25 cellular contexts compared by ENCODE assay signal in genomic region chrX:41019041-41019392, GRCh38.
A peak's percentile ranks its signal among the peaks of the same experiment; 100 is the strongest.
DNase-seq lines count a peak whose midpoint lies in the region; ATAC-seq, FAIRE-seq and TF ChIP-seq lines count a peak whose summit lies in the region.
"Had no signal": no experiment of that assay in that cellular context is flagged by ENCODE, and none has a peak within 500 bp of the region (broad histone marks: within the 10 kb centered on the region; RNA-seq: fewer than 3 reads in every experiment).

No MANE protein-coding gene starts in this region.

- H2BK5ac ChIP-seq in H9 (ENCODE audit: insufficient read length, low read length) (no peak overlapping the region), neuronal stem cell (ENCODE audit: low read length) (no peak overlapping the region)

- H3K27me3 ChIP-seq in H9 (ENCODE audit: insufficient read depth, low read length) (no peaks in the 10 kb centered on the region), K562 (ENCODE audit: control insufficient read depth in 2 of 2, insufficient read depth in 2 of 2, low read length in 2 of 2) (no peaks in the 10 kb centered on the region), iPS-18a (ENCODE audit: control insufficient read depth, insufficient read depth, low read length) (no peaks in the 10 kb centered on the region), neuronal stem cell (ENCODE audit: control insufficient read depth in 3 of 3, insufficient read depth in 3 of 3, low read depth in 1 of 3, low read length in 3 of 3) (no peaks in the 10 kb centered on the region), right lobe of liver (no peaks in the 10 kb centered on the region), SK-N-SH (ENCODE audit: insufficient read depth) (no peaks in the 10 kb centered on the region; the same call in 1 of the 2 replicates)
- H3K27me3 ChIP-seq: SJSA1 had no signal

- H3K9ac ChIP-seq in H9 (ENCODE audit: extremely low read depth, insufficient read length, low read length) (no peak overlapping the region), K562 (ENCODE audit: insufficient read depth in 1 of 2, low read depth in 2 of 2, low read length in 2 of 2) (no peak overlapping the region), iPS-18a (ENCODE audit: low read length) (no peak overlapping the region), neuronal stem cell (ENCODE audit: low read depth, low read length, poor library complexity) (no peak overlapping the region), SK-N-SH (no peak overlapping the region)

- H3K9me1 ChIP-seq in K562 (ENCODE audit: control insufficient read depth, insufficient read depth, low read length): no peaks in the 10 kb centered on the region

- no peaks in the 10 kb centered on the region for H3K9me2 ChIP-seq in SK-N-SH

- TF ChIP-seq EP300 in K562 (IDR thresholded peaks at IDR 0.05; ENCODE audit: low read length) (no peak), SK-N-SH (IDR thresholded peaks at IDR 0.05; ENCODE audit: borderline replicate concordance in 1 of 2, low read depth in 1 of 2, low read length in 1 of 2) (no peak)

- H3K9me3 ChIP-seq in H9 (ENCODE audit: control insufficient read depth, low read depth, low read length) (no peaks in the 10 kb centered on the region), K562 (replicated peaks; ENCODE audit: control insufficient read depth, insufficient read depth, low read depth, low read length) (no peaks in the 10 kb centered on the region), iPS-18a (ENCODE audit: control insufficient read depth, low read depth, low read length) (no peaks in the 10 kb centered on the region), neuronal stem cell (replicated peaks in 1 of 2; ENCODE audit: control insufficient read depth in 2 of 2, insufficient read depth in 1 of 2, low read depth in 1 of 2, low read length in 2 of 2) (no peaks in the 10 kb centered on the region), right lobe of liver (no peaks in the 10 kb centered on the region), SK-N-SH (no peaks in the 10 kb centered on the region), mucosa of descending colon (no peaks in the 10 kb centered on the region)
- H3K9me3 ChIP-seq: SJSA1 had no signal

- H4K91ac ChIP-seq in H9 (ENCODE audit: insufficient read length, low read depth, low read length) (no peak overlapping the region), neuronal stem cell (ENCODE audit: low read depth, low read length, poor library complexity) (no peak overlapping the region)

- TF ChIP-seq RAD21 in K562 (CRISPR knock-in tag; conservative IDR thresholded peaks at IDR 0.05 in 1 of 2, IDR thresholded peaks at IDR 0.05 in 1 of 2): no peak
- TF ChIP-seq RAD21 in SK-N-SH (IDR thresholded peaks at IDR 0.05; ENCODE audit: low read length): no peak

- H2BK15ac ChIP-seq in H9 (ENCODE audit: low read depth, low read length): no peak overlapping the region
- no peak overlapping the region for H2BK15ac ChIP-seq in neuronal stem cell (ENCODE audit: low read length)

- H3K23ac ChIP-seq in H9 (ENCODE audit: insufficient read length, low read depth, low read length) (no peak overlapping the region), neuronal stem cell (ENCODE audit: low read depth, low read length, poor library complexity) (no peak overlapping the region)

- H3K27ac Mint-ChIP-seq in H9: peak overlapping the region; percentile 56 to 85 (median 68); a peak in 5 of 7 replicates
- H3K27ac Mint-ChIP-seq: B cell, IgD-negative memory B cell had no signal

- H2AFZ ChIP-seq in H9 (ENCODE audit: low read length): no peak overlapping the region
- H2AFZ ChIP-seq in K562 (ENCODE audit: low read depth, low read length): peak overlapping the region; percentile 24; the same call in 1 of the 2 replicates
- H2AFZ ChIP-seq in neuronal stem cell (ENCODE audit: low read length): peak overlapping the region; percentile 84
- H2AFZ ChIP-seq in SK-N-SH (ENCODE audit: low read depth): no peak overlapping the region

- H3K27me3 Mint-ChIP-seq in H9 (ENCODE audit: low read depth): no peaks in the 10 kb centered on the region

- H3K14ac ChIP-seq in H9 (ENCODE audit: insufficient read depth, low read length) (no peak overlapping the region), neuronal stem cell (ENCODE audit: low read length) (no peak overlapping the region)

- H3K79me2 ChIP-seq in H9 (ENCODE audit: insufficient read depth, low read length): no peaks in the 10 kb centered on the region
- H3K79me2 ChIP-seq in K562 (ENCODE audit: control insufficient read depth, insufficient read depth, low read length): no peaks in the 10 kb centered on the region
- no peaks in the 10 kb centered on the region for H3K79me2 ChIP-seq in SK-N-SH (ENCODE audit: insufficient read depth)

- H4K20me1 ChIP-seq in H9 (ENCODE audit: control insufficient read depth, insufficient read depth, insufficient read length) (no peaks in the 10 kb centered on the region), K562 (replicated peaks; ENCODE audit: control insufficient read depth, insufficient read depth, low read length) (no peaks in the 10 kb centered on the region), SK-N-SH (ENCODE audit: insufficient read depth) (no peaks in the 10 kb centered on the region)

- no CpG with 5 or more reads among the region's 5 CpGs for WGBS in H9 (ENCODE audit: extremely low coverage, insufficient read length, low lambda C conversion rate)
- WGBS in K562 (ENCODE audit: insufficient coverage, low coverage, missing lambda C conversion rate): 50% methylated on average over 4 of the region's 5 CpGs
- WGBS in neuronal stem cell (ENCODE audit: extremely low coverage in 2 of 2, insufficient read length in 2 of 2, insufficient replicate concordance in 1 of 2), 2 donors: no CpG with 5 or more reads among the region's 5 CpGs
- 49% methylated on average over 5 of the region's 5 CpGs for WGBS in right lobe of liver (ENCODE audit: insufficient coverage, low coverage, low lambda C conversion rate, missing lambda C conversion rate)
- WGBS in SK-N-SH (ENCODE audit: low lambda C conversion rate): 61% methylated on average over 5 of the region's 5 CpGs

- H3K23me2 ChIP-seq in H9 (ENCODE audit: insufficient read length, low read depth, low read length, poor library complexity, severe bottlenecking): no peaks in the 10 kb centered on the region

- H3F3A ChIP-seq in SK-N-SH (replicated peaks; ENCODE audit: insufficient read depth): no peaks in the 10 kb centered on the region

- no peak overlapping the region for H4K5ac ChIP-seq in H9 (ENCODE audit: insufficient read length, low read depth, low read length)

- POLR2A ChIA-PET in K562 (lab: Yijun Ruan, JAX): no interaction called here
- POLR2A ChIA-PET in SK-N-SH (lab: Yijun Ruan, JAX): no interaction called here

- H3K4me3 ChIP-seq in K562: no peak overlapping the region
- H3K4me3 ChIP-seq in iPS-18a (ENCODE audit: low read length): no peak overlapping the region
- no peak overlapping the region for H3K4me3 ChIP-seq in neuronal stem cell (ENCODE audit: low read length in 2 of 2)
- no peak overlapping the region for H3K4me3 ChIP-seq in right lobe of liver
- no peak overlapping the region for H3K4me3 ChIP-seq in SK-N-SH (ENCODE audit: low read depth in 2 of 2, low read length in 1 of 2)
- no peak overlapping the region for H3K4me3 ChIP-seq in mucosa of descending colon
- H3K4me3 ChIP-seq: SJSA1 had no signal

- H3K4me1 ChIP-seq in H9 (ENCODE audit: insufficient read depth, low read length) (peaks cover 4% of the 10 kb centered on the region; the same call in 1 of the 2 replicates), K562 (replicated peaks in 1 of 2; ENCODE audit: control insufficient read depth in 2 of 2, insufficient read depth in 2 of 2, low read length in 2 of 2) (no peaks in the 10 kb centered on the region; a peak in 1 of 5 replicates), iPS-18a (ENCODE audit: control insufficient read depth, low read depth, low read length) (peaks cover 11% of the 10 kb centered on the region), neuronal stem cell (ENCODE audit: control insufficient read depth in 2 of 2, insufficient read depth in 1 of 2, low read depth in 1 of 2, low read length in 2 of 2) (peaks cover 3% of the 10 kb centered on the region in 2 donors), right lobe of liver (peaks cover 0 to 11% (median 5%) of the 10 kb centered on the region in 4 donors), SK-N-SH (ENCODE audit: control insufficient read depth in 1 of 2, insufficient read depth in 2 of 2, low read depth in 1 of 2, low read length in 1 of 2) (no peaks in the 10 kb centered on the region), mucosa of descending colon (ENCODE audit: low read depth) (no peaks in the 10 kb centered on the region)

- no peak overlapping the region for H3K56ac ChIP-seq in H9 (ENCODE audit: insufficient read length, low read depth, low read length)

- CTCF ChIA-PET in K562 (lab: Yijun Ruan, JAX; ENCODE audit: low intra/inter-chr PET ratio): no interaction called here
- CTCF ChIA-PET in SK-N-SH (lab: Yijun Ruan, JAX): no interaction called here

- no peak for FAIRE-seq in K562 (lab: Jason Lieb, UNC)
- FAIRE-seq: RCC 7860 had no signal

- no peak overlapping the region for H3K4ac ChIP-seq in H9 (ENCODE audit: low read depth, low read length)
- H3K4ac ChIP-seq in neuronal stem cell (ENCODE audit: low read length): no peak overlapping the region

- H3K4me2 ChIP-seq in H9 (ENCODE audit: insufficient read depth, insufficient read length, low read length): no peak overlapping the region
- H3K4me2 ChIP-seq in K562 (ENCODE audit: insufficient read depth, low read length): no peak overlapping the region
- H3K4me2 ChIP-seq in neuronal stem cell (ENCODE audit: insufficient read depth, low read length, poor library complexity, severe bottlenecking): no peak overlapping the region
- no peak overlapping the region for H3K4me2 ChIP-seq in SK-N-SH

- intact Hi-C loops in K562 (cut with micrococcal nuclease) (no loop called here), right lobe of liver (cut with DNase I) (no loop called here), mucosa of descending colon (cut with DNase I, micrococcal nuclease) (no loop called here)

- H2BK12ac ChIP-seq in H9 (ENCODE audit: insufficient read length, low read depth, low read length) (no peak overlapping the region), neuronal stem cell (ENCODE audit: low read length) (no peak overlapping the region)

- H2BK20ac ChIP-seq in H9 (ENCODE audit: low read depth, low read length, poor library complexity, severe bottlenecking): no peak overlapping the region

- H3K4me1 Mint-ChIP-seq in H9: peaks cover 10 to 11% of the 10 kb centered on the region in 2 experiments
- H3K4me1 Mint-ChIP-seq: B cell, IgD-negative memory B cell had no signal

- H3K79me1 ChIP-seq in H9 (ENCODE audit: insufficient read depth, low read depth, low read length, poor library complexity, severe bottlenecking): no peaks in the 10 kb centered on the region
- H3K79me1 ChIP-seq in neuronal stem cell (ENCODE audit: low read depth, low read length): no peaks in the 10 kb centered on the region

- TF ChIP-seq CTCF in H9 (conservative IDR thresholded peaks at IDR 0.05) (no peak), K562 (IDR thresholded peaks at IDR 0.05 in 2 of 3, conservative IDR thresholded peaks at IDR 0.05 in 1 of 3; ENCODE audit: insufficient read depth in 2 of 3, low read depth in 1 of 3, low read length in 3 of 3) (no peak), right lobe of liver (IDR thresholded peaks at IDR 0.05) (no peak), SK-N-SH (IDR thresholded peaks at IDR 0.05) (no peak), mucosa of descending colon (IDR thresholded peaks at IDR 0.05) (no peak)

- in situ Hi-C loops in K562 (cut with MboI): no loop called here

- H3K18ac ChIP-seq in H9 (ENCODE audit: insufficient read length, low read depth, low read length) (no peak overlapping the region), neuronal stem cell (ENCODE audit: low read length) (no peak overlapping the region)

- H3K36me3 ChIP-seq in K562 (ENCODE audit: control insufficient read depth, insufficient read depth, low read length) (no peaks in the 10 kb centered on the region), iPS-18a (ENCODE audit: control insufficient read depth, low read depth, low read length) (no peaks in the 10 kb centered on the region), neuronal stem cell (replicated peaks in 1 of 2; ENCODE audit: control insufficient read depth in 2 of 2, insufficient read depth in 2 of 2, low read length in 2 of 2) (no peaks in the 10 kb centered on the region), right lobe of liver (no peaks in the 10 kb centered on the region), SK-N-SH (replicated peaks in 1 of 2; ENCODE audit: control insufficient read depth in 1 of 2, insufficient read depth in 2 of 2, low read length in 1 of 2) (no peaks in the 10 kb centered on the region), mucosa of descending colon (ENCODE audit: low read depth) (no peaks in the 10 kb centered on the region)
- H3K36me3 ChIP-seq: SJSA1 had no signal

- no peak overlapping the region for H2AK5ac ChIP-seq in H9 (ENCODE audit: insufficient read length, low read length)
- no peak overlapping the region for H2AK5ac ChIP-seq in neuronal stem cell (ENCODE audit: low read depth, low read length)

- peaks cover 7 to 13% (median 8%) of the 10 kb centered on the region in 3 experiments for H3K36me3 Mint-ChIP-seq in H9 (ENCODE audit: insufficient read depth in 1 of 3, low read depth in 3 of 3)
- H3K36me3 Mint-ChIP-seq: CD14-positive monocyte had no signal

- ATAC-seq in K562 (no peak), right lobe of liver (no peak), mucosa of descending colon (no peak)

- TF ChIP-seq POLR2A in K562 (conservative IDR thresholded peaks at IDR 0.05): no peak
- no peak for TF ChIP-seq POLR2A in right lobe of liver (IDR thresholded peaks at IDR 0.05)

- no TSS peak for BruUV-seq in K562 (replicated peaks; lab: Mats Ljungman, UMichigan)

- peak overlapping the region; percentile 60 for H3K27ac ChIP-seq in H9 (ENCODE audit: insufficient read length, low read depth, low read length)
- no peak overlapping the region for H3K27ac ChIP-seq in K562 (ENCODE audit: extremely low read depth, low read depth, low read length)
- peak overlapping the region; percentile 63 for H3K27ac ChIP-seq in iPS-18a (ENCODE audit: low read length)
- peak overlapping the region; percentile 19 for H3K27ac ChIP-seq in neuronal stem cell (replicated peaks; ENCODE audit: low read length)
- H3K27ac ChIP-seq in right lobe of liver: peak overlapping the region in 1 of 3 donors; percentile 27
- H3K27ac ChIP-seq in SK-N-SH (ENCODE audit: low read depth in 2 of 2, low read length in 1 of 2): no peak overlapping the region
- H3K27ac ChIP-seq: SJSA1 had no signal

- DNase-seq in H9 (no peak), K562 (ENCODE audit: extremely low read depth in 1 of 4, low spot score in 3 of 4) (no peak), neuronal stem cell (ENCODE audit: low spot score) (no peak), right lobe of liver (no peak), SK-N-SH (no peak), AML-193 (lab: John Stamatoyannopoulos, UW) (no peak), mucosa of descending colon (no peak)
- DNase-seq: DMS53, GDM1, Karpas-422, MV-4-11, NCI-H1694, NCI-H2081, NCI-H2171, NCI-H345, NCI-H524, NCI-H82, OCI-M1, SW 1271 had no signal

- no peak overlapping the region for H2BK120ac ChIP-seq in H9 (ENCODE audit: low read depth, low read length, poor library complexity, severe bottlenecking)
- H2BK120ac ChIP-seq in neuronal stem cell (ENCODE audit: low read depth, low read length): no peak overlapping the region

- no peak overlapping the region for H3T11ph ChIP-seq in H9 (ENCODE audit: low read length)

- H3K4me3 Mint-ChIP-seq in H9: no peak overlapping the region
- H3K4me3 Mint-ChIP-seq: B cell, CD14-positive monocyte, IgD-negative memory B cell had no signal

- peaks cover 54 to 58% of the 10 kb centered on the region in 2 experiments for H3K9me3 Mint-ChIP-seq in H9

- H4K8ac ChIP-seq in H9 (replicated peaks; ENCODE audit: insufficient read length, low read depth, low read length) (no peak overlapping the region), neuronal stem cell (ENCODE audit: low read depth, low read length) (no peak overlapping the region)

Comparison
In these comparisons a context has a peak if more than half of its experiments do, and no peak if none do; other contexts are left out.
1. H2AFZ ChIP-seq: peak in K562 (single experiment) and neuronal stem cell (single experiment); none in H9 (single experiment) and SK-N-SH (single experiment).
2. H3K27ac ChIP-seq: peak in H9 (single experiment), iPS-18a (single experiment) and neuronal stem cell (single experiment); none in K562 (single experiment) and SK-N-SH (0 of 2).